In genomic region chr7:127107601-127108007, GRCh38 we compare ENCODE assay signal across 8 cellular contexts.
A peak's percentile ranks its signal among the peaks of the same experiment; 100 is the strongest.
DNase-seq lines count a peak whose midpoint lies in the region; ATAC-seq and TF ChIP-seq lines count a peak whose summit lies in the region.

No MANE protein-coding gene starts in this region.

- no peaks in the 10 kb centered on the region for H3K4me1 ChIP-seq in MM.1S (ENCODE audit: low read length)
- no peaks in the 10 kb centered on the region for H3K4me1 ChIP-seq in hepatocyte (ENCODE audit: insufficient read depth)

- no peak overlapping the region for H3K27ac ChIP-seq in MM.1S (ENCODE audit: low read length)
- no peak overlapping the region for H3K27ac ChIP-seq in hepatocyte

- WGBS in hepatocyte (ENCODE audit: low lambda C conversion rate, missing lambda C conversion rate), result 18% methylated on average over 5 of the region's 5 CpGs

- H3K4me2 ChIP-seq in MM.1S (ENCODE audit: low read depth, low read length) (no peak overlapping the region), hepatocyte (no peak overlapping the region)

- DNase-seq in AG20443 (ENCODE audit: low spot score) (peak; percentile 32), MM.1S (peak; percentile 83), hepatocyte (ENCODE audit: low spot score) (peak; percentile 87), NCI-H1048 (lab: John Stamatoyannopoulos, UW) (no peak)
- peak; percentile 8 to 29 for DNase-seq in activated CD4-positive, alpha-beta T cell treated with anti-CD3 and anti-CD28 coated beads, Interleukin-2, amount 50 U/mL, for 48 hours
- DNase-seq in stimulated activated CD4-positive, alpha-beta T cell treated with anti-CD3 and anti-CD28 coated beads, Interleukin-1b, Interleukin-23, amount 100 ng/mL, for 48 hours, result peak; percentile 12

- H2AFZ ChIP-seq in MM.1S (ENCODE audit: low read length), result no peak overlapping the region
- no peak overlapping the region for H2AFZ ChIP-seq in hepatocyte

- H3K79me2 ChIP-seq in MM.1S (ENCODE audit: low read length) (no peaks in the 10 kb centered on the region), hepatocyte (no peaks in the 10 kb centered on the region)

- ATAC-seq in GM18499 (IDR thresholded peaks at IDR 0.05; ENCODE audit: insufficient read depth, unreplicated experiment), result peak; percentile 87
- peak; percentile 88 for ATAC-seq in HG02678 (IDR thresholded peaks at IDR 0.05; ENCODE audit: unreplicated experiment)

- no peaks in the 10 kb centered on the region for H3K9me3 ChIP-seq in MM.1S (replicated peaks; ENCODE audit: insufficient read depth, low read length)
- H3K9me3 ChIP-seq in hepatocyte (ENCODE audit: low read depth), result no peaks in the 10 kb centered on the region

- no peaks in the 10 kb centered on the region for H3K27me3 ChIP-seq in MM.1S (replicated peaks; ENCODE audit: insufficient read depth, low read length)
- no peaks in the 10 kb centered on the region for H3K27me3 ChIP-seq in hepatocyte

- peak; percentile 74 for TF ChIP-seq CTCF in MM.1S (IDR thresholded peaks at IDR 0.05; ENCODE audit: low read length)
- peak; percentile 59 for TF ChIP-seq CTCF in hepatocyte (IDR thresholded peaks at IDR 0.05; ENCODE audit: poor library complexity)

- H3F3A ChIP-seq in MM.1S (ENCODE audit: insufficient read depth, low read length), result no peaks in the 10 kb centered on the region

- no peak overlapping the region for H3K4me3 ChIP-seq in MM.1S (ENCODE audit: low read length)
- H3K4me3 ChIP-seq in hepatocyte, result no peak overlapping the region

- H4K20me1 ChIP-seq in MM.1S (ENCODE audit: insufficient read depth, low read length) (no peaks in the 10 kb centered on the region), hepatocyte (ENCODE audit: insufficient read depth, poor library complexity, severe bottlenecking) (no peaks in the 10 kb centered on the region)

- H3K36me3 ChIP-seq in MM.1S (replicated peaks; ENCODE audit: insufficient read depth, low read length) (no peaks in the 10 kb centered on the region), hepatocyte (replicated peaks; ENCODE audit: insufficient read depth, low read depth) (no peaks in the 10 kb centered on the region)

- H3K9me2 ChIP-seq in MM.1S (replicated peaks; ENCODE audit: insufficient read depth, low read length), result no peaks in the 10 kb centered on the region
- no peaks in the 10 kb centered on the region for H3K9me2 ChIP-seq in hepatocyte (replicated peaks; ENCODE audit: insufficient read depth)

- no peak overlapping the region for H3K9ac ChIP-seq in MM.1S (ENCODE audit: low read length)
